10 cellular contexts compared by ENCODE assay signal in genomic region chr12:49974231-49974675, GRCh38. TPM values are rescaled to one million over a fixed set of nuclear protein-coding genes. Genes with fewer than 3 reads are reported as not detected.
DNase-seq lines count a peak whose midpoint lies in the region; ATAC-seq and TF ChIP-seq lines count a peak whose summit lies in the region.
"Had no signal": no experiment of that assay in that cellular context is flagged by ENCODE, and none has a peak within 500 bp of the region (broad histone marks: within the 10 kb centered on the region; RNA-seq: fewer than 3 reads in every experiment).

No MANE protein-coding gene starts in this region.

- no peaks in the 10 kb centered on the region for H3K4me1 Mint-ChIP-seq in CD4-positive, alpha-beta T cell (ENCODE audit: low read depth)

- no peak overlapping the region for H3K27ac Mint-ChIP-seq in CD4-positive, alpha-beta T cell

- ATAC-seq in GM21390 (IDR thresholded peaks at IDR 0.05; ENCODE audit: unreplicated experiment), result no peak
- ATAC-seq in CD4-positive, alpha-beta T cell (ENCODE audit: poor library complexity), result no peak
- ATAC-seq in GM19324 (IDR thresholded peaks at IDR 0.05; ENCODE audit: low FRiP score, unreplicated experiment), result no peak

- DNase-seq in LNCaP clone FGC (ENCODE audit: low read depth) (no peak), astrocyte of the spinal cord (ENCODE audit: low read depth, low spot score) (peak; percentile 61), iPS-NIHi11 (ENCODE audit: low spot score) (peak; percentile 69), stromal cell of bone marrow (ENCODE audit: low read depth) (peak; percentile 64), NCI-H774 (lab: John Stamatoyannopoulos, UW) (no peak)
- no peak for DNase-seq in CD4-positive, alpha-beta T cell
- DNase-seq: stimulated activated CD8-positive, alpha-beta memory T cell treated with anti-CD3 and anti-CD28 coated beads, Interleukin-4, amount 100 ng/mL, for 48 hours had no signal

- no peak overlapping the region for H3K27ac ChIP-seq in CD4-positive, alpha-beta T cell (ENCODE audit: low read depth, low read length)

- H3K4me3 ChIP-seq in LNCaP clone FGC (ENCODE audit: low read depth, low read length) (no peak overlapping the region), astrocyte of the spinal cord (ENCODE audit: low read depth, low read length) (no peak overlapping the region)

- TF ChIP-seq CTCF in LNCaP clone FGC (IDR thresholded peaks at IDR 0.05; ENCODE audit: control insufficient read depth, extremely low read depth, insufficient read depth), result peak; percentile 80
- peak; percentile 75 for TF ChIP-seq CTCF in astrocyte of the spinal cord (IDR thresholded peaks at IDR 0.05; ENCODE audit: low read depth, low read length)
- TF ChIP-seq CTCF in CD4-positive, alpha-beta T cell (IDR thresholded peaks at IDR 0.05), result no peak

- peaks cover 6% of the 10 kb centered on the region for H3K27me3 ChIP-seq in CD4-positive, alpha-beta T cell (ENCODE audit: control insufficient read depth, insufficient read depth, low read length)

- H3K4me3 Mint-ChIP-seq in CD4-positive, alpha-beta T cell, result no peak overlapping the region

- no peaks in the 10 kb centered on the region for H3K9me3 ChIP-seq in CD4-positive, alpha-beta T cell (ENCODE audit: control insufficient read depth, low read length)

- in situ Hi-C loops in astrocyte of the spinal cord (cut with HindIII; ENCODE audit: low sequenced_read_pairs), result no loop called here

- H3K27me3 Mint-ChIP-seq in CD4-positive, alpha-beta T cell, result no peaks in the 10 kb centered on the region

- CTCF ChIA-PET in CD4-positive, alpha-beta T cell (lab: Charles Lee), result no interaction called here

- no peaks in the 10 kb centered on the region for H3K9me3 Mint-ChIP-seq in CD4-positive, alpha-beta T cell

- intact Hi-C loops in CD4-positive, alpha-beta T cell (cut with DNase I, micrococcal nuclease), result no loop called here

- POLR2A ChIA-PET in CD4-positive, alpha-beta T cell (lab: Charles Lee), result no interaction called here

- H3K36me3 Mint-ChIP-seq in CD4-positive, alpha-beta T cell (ENCODE audit: low read depth), result no peaks in the 10 kb centered on the region

RNA-seq across cellular contexts. Expression of gene AQP6, which starts 1.5 kb away (rescaled TPM):
- not detected for total RNA-seq in CD4-positive, alpha-beta T cell
- total RNA-seq: HT1080 had no signal

RNA-seq across cellular contexts. Expression of gene AQP5, which starts 12.6 kb away (rescaled TPM):
- total RNA-seq in CD4-positive, alpha-beta T cell, result not detected
- total RNA-seq: HT1080 had no signal

RNA-seq across cellular contexts. Expression of gene AQP2, which starts 23.7 kb away (rescaled TPM):
- total RNA-seq in CD4-positive, alpha-beta T cell, result not detected
- total RNA-seq: HT1080 had no signal

RNA-seq across cellular contexts. Expression of gene RACGAP1, which starts 51.0 kb away (rescaled TPM):
- total RNA-seq in CD4-positive, alpha-beta T cell, result 1 to 10 TPM; 3.0 to 3.3 TPM

Comparison
In these comparisons a context has a peak if more than half of its experiments do, and no peak if none do; other contexts are left out.
1. DNase-seq: peak in astrocyte of the spinal cord (single experiment), iPS-NIHi11 (single experiment) and stromal cell of bone marrow (single experiment); none in LNCaP clone FGC (single experiment), CD4-positive, alpha-beta T cell (0 of 10) and NCI-H774 (single experiment).